In genomic region chr16:48608452-48608851, GRCh38 we compare ENCODE assay signal across 8 cellular contexts. TPM values are rescaled to one million over a fixed set of nuclear protein-coding genes. Genes with fewer than 3 reads are reported as not detected.
A peak's percentile ranks its signal among the peaks of the same experiment; 100 is the strongest.
DNase-seq lines count a peak whose midpoint lies in the region; ATAC-seq and TF ChIP-seq lines count a peak whose summit lies in the region.

No MANE protein-coding gene starts in this region.

- peak overlapping the region; percentile 95 for H3K27ac Mint-ChIP-seq in activated CD8-positive, alpha-beta T cell treated with anti-CD3 and anti-CD28 coated beads for 36 hours
- peak overlapping the region in 5 of 6 donors; percentile 86 to 96 (median 92) for H3K27ac Mint-ChIP-seq in immature natural killer cell

- H3K4me3 ChIP-seq in tibial nerve, result peak overlapping the region; percentile 73 to 99 (median 84)

- WGBS in tibial nerve, 2 donors, result 73 to 90% methylated on average over 3 of the region's 3 CpGs

- H3K9me3 Mint-ChIP-seq in activated CD8-positive, alpha-beta T cell treated with anti-CD3 and anti-CD28 coated beads for 36 hours, result no peaks in the 10 kb centered on the region
- H3K9me3 Mint-ChIP-seq in immature natural killer cell, result peaks cover 0 to 4% (median 1%) of the 10 kb centered on the region in 6 donors

- no peaks in the 10 kb centered on the region for H3K27me3 Mint-ChIP-seq in activated CD8-positive, alpha-beta T cell treated with anti-CD3 and anti-CD28 coated beads for 36 hours
- H3K27me3 Mint-ChIP-seq in immature natural killer cell (ENCODE audit: low read depth in 3 of 3), result peaks cover 16 to 42% (median 30%) of the 10 kb centered on the region in 3 donors

- intact Hi-C loops in activated CD8-positive, alpha-beta T cell treated with anti-CD3 and anti-CD28 coated beads for 36 hours (cut with micrococcal nuclease), result loop anchor here (5.0 kb wide), 1 partner anchor 51 kb away; no protein-coding TSS in a partner anchor

- POLR2A ChIA-PET in activated CD8-positive, alpha-beta T cell treated with anti-CD3 and anti-CD28 coated beads for 36 hours (lab: Charles Lee), result interaction anchor here (0.6 to 1.9 kb wide), 5 partner anchors 8 to 241 kb away, joined by 3 to 9 read pairs (median 3); no protein-coding TSS in a partner anchor

- no peak for TF ChIP-seq POLR2A in tibial nerve (IDR thresholded peaks at IDR 0.05)

- no peak for TF ChIP-seq CTCF in activated CD8-positive, alpha-beta T cell treated with anti-CD3 and anti-CD28 coated beads for 36 hours (IDR thresholded peaks at IDR 0.05)
- no peak for TF ChIP-seq CTCF in tibial nerve (IDR thresholded peaks at IDR 0.05)

- no peaks in the 10 kb centered on the region for H3K27me3 ChIP-seq in tibial nerve

- no peaks in the 10 kb centered on the region for H3K9me3 ChIP-seq in tibial nerve

- CTCF ChIA-PET in activated CD8-positive, alpha-beta T cell treated with anti-CD3 and anti-CD28 coated beads for 36 hours (lab: Charles Lee), result interaction anchor here (0.7 to 3.5 kb wide), 3 partner anchors 11 to 22 kb away, joined by 3 to 15 read pairs (median 5); no protein-coding TSS in a partner anchor

- ATAC-seq in activated CD4-positive, CD25-positive, alpha-beta regulatory T cell treated with anti-CD3 and anti-CD28 coated beads, Interleukin-2, amount 50 U/mL, for 24 hours, result peak; percentile 44 to 53
- peak; percentile 23 for ATAC-seq in HG02981 (IDR thresholded peaks at IDR 0.05; ENCODE audit: unreplicated experiment)
- peak; percentile 19 for ATAC-seq in activated CD8-positive, alpha-beta T cell treated with anti-CD3 and anti-CD28 coated beads for 36 hours

- no peak for DNase-seq in activated CD4-positive, CD25-positive, alpha-beta regulatory T cell treated with anti-CD3 and anti-CD28 coated beads, Interleukin-2, amount 50 U/mL, for 72 hours
- DNase-seq in activated CD8-positive, alpha-beta T cell treated with anti-CD3 and anti-CD28 coated beads for 36 hours, result peak; percentile 40
- peak; percentile 47 to 61 (median 50) for DNase-seq in immature natural killer cell
- no peak for DNase-seq in tibial nerve (ENCODE audit: low spot score in 2 of 2)
- DNase-seq in NCI-H69 (lab: John Stamatoyannopoulos, UW), result no peak
- no peak for DNase-seq in HPDE6-E6E7 (ENCODE audit: extremely low spot score)

- peaks cover 41% of the 10 kb centered on the region for H3K4me1 Mint-ChIP-seq in activated CD8-positive, alpha-beta T cell treated with anti-CD3 and anti-CD28 coated beads for 36 hours (ENCODE audit: low read depth)
- H3K4me1 Mint-ChIP-seq in immature natural killer cell, result peaks cover 40% of the 10 kb centered on the region in 2 donors

- TF ChIP-seq EP300 in tibial nerve (IDR thresholded peaks at IDR 0.05), result no peak

- H3K36me3 Mint-ChIP-seq in activated CD8-positive, alpha-beta T cell treated with anti-CD3 and anti-CD28 coated beads for 36 hours (ENCODE audit: low read depth), result peaks cover 14% of the 10 kb centered on the region
- peaks cover 0 to 4% (median 3%) of the 10 kb centered on the region in 3 donors for H3K36me3 Mint-ChIP-seq in immature natural killer cell

- H3K36me3 ChIP-seq in tibial nerve, result no peaks in the 10 kb centered on the region

- H3K27ac ChIP-seq in tibial nerve, result peak overlapping the region in 3 of 4 donors; percentile 85 to 96 (median 85)

- peaks cover 0 to 69% (median 45%) of the 10 kb centered on the region in 4 donors for H3K4me1 ChIP-seq in tibial nerve

- no peak overlapping the region for H3K4me3 Mint-ChIP-seq in activated CD8-positive, alpha-beta T cell treated with anti-CD3 and anti-CD28 coated beads for 36 hours
- peak overlapping the region in 3 of 5 donors; percentile 88 to 91 (median 88) for H3K4me3 Mint-ChIP-seq in immature natural killer cell

RNA-seq across cellular contexts. Expression of gene N4BP1, which starts 1.5 kb away (rescaled TPM):
- total RNA-seq in activated CD8-positive, alpha-beta T cell treated with anti-CD3 and anti-CD28 coated beads for 36 hours, result 10 to 100 TPM; 39.5 to 40.5 TPM
- polyA plus RNA-seq in immature natural killer cell, result 10 to 100 TPM; 13.1 to 40.3 (median 22.3) TPM
- total RNA-seq in tibial nerve, result 10 to 100 TPM; 17.8 to 36.7 (median 26.7) TPM

Comparison
In these comparisons a context has a peak if more than half of its experiments do, and no peak if none do; other contexts are left out.
1. DNase-seq: peak in activated CD8-positive, alpha-beta T cell treated with anti-CD3 and anti-CD28 coated beads for 36 hours (single experiment) and immature natural killer cell (3 of 3); none in activated CD4-positive, CD25-positive, alpha-beta regulatory T cell treated with anti-CD3 and anti-CD28 coated beads, Interleukin-2, amount 50 U/mL, for 72 hours (single experiment), tibial nerve (0 of 2), NCI-H69 (single experiment) and HPDE6-E6E7 (single experiment).
2. Peak in every context shown above with its lines, with median percentiles within 50 percentile points of each other: ATAC-seq.